In the genomic region with DNA sequence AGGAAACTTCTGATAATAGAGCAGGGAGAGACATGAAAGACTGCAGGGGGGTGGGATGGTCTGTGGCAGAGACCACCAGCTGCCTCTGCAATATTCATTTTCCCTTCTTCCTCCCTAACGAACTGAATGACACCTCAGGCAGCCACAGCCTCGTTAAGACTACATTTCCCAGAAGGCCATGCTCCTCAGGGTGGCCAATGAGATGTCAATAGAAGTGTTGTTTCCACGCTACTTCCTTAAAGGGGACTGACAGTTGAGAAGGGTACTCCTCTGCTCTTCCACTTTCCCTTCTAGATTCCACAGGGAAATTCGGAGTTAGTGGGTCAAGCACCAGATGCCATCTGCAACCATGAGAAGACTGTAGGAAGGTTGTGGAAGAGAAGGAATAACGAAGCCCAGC, we compare ENCODE assay signal across 9 cellular contexts. TPM values are rescaled to one million over a fixed set of nuclear protein-coding genes. Genes with fewer than 3 reads are reported as not detected.
DNase-seq lines count a peak whose midpoint lies in the region; ATAC-seq and TF ChIP-seq lines count a peak whose summit lies in the region.
"Had no signal": no experiment of that assay in that cellular context is flagged by ENCODE, and none has a peak within 500 bp of the region (broad histone marks: within the 10 kb centered on the region; RNA-seq: fewer than 3 reads in every experiment).

No MANE protein-coding gene starts in this region.

- H3K9me3 ChIP-seq in right lobe of liver = no peaks in the 10 kb centered on the region
- H3K9me3 ChIP-seq: neutrophil had no signal

- peak overlapping the region in 1 of 3 donors; percentile 18 for H3K4me3 ChIP-seq in right lobe of liver

- in situ Hi-C loops in T47D (cut with HindIII; ENCODE audit: low pct_unique_long_range_greater_than_20kb, low sequenced_read_pairs) = no loop called here

- DNase-seq in SIG-M5 treated with dmso at 0.1 percent for 504 hours (lab: John Stamatoyannopoulos, UW; ENCODE audit: unreplicated experiment) (peak; percentile 38), SIG-M5 (lab: John Stamatoyannopoulos, UW) (no peak), Kasumi-1 (lab: John Stamatoyannopoulos, UW) (peak; percentile 42 to 71), T47D (ENCODE audit: low read depth in 1 of 2, low spot score in 1 of 2) (peak; percentile 35 to 60), right lobe of liver (peak in 1 of 3 donors; percentile 54), SHP77 (lab: John Stamatoyannopoulos, UW) (no peak), NCI-H226 (no peak)

- H3K27ac ChIP-seq in right lobe of liver = no peak overlapping the region
- H3K27ac ChIP-seq: neutrophil had no signal

- H3K4me1 ChIP-seq in right lobe of liver = no peaks in the 10 kb centered on the region

- intact Hi-C loops in right lobe of liver (cut with DNase I) = no loop called here

- 15% methylated on average over 5 of the region's 5 CpGs for WGBS in right lobe of liver (ENCODE audit: insufficient coverage, low coverage, low lambda C conversion rate, missing lambda C conversion rate)

- no peaks in the 10 kb centered on the region for H3K36me3 ChIP-seq in right lobe of liver
- H3K36me3 ChIP-seq: neutrophil had no signal

- TF ChIP-seq CTCF in right lobe of liver (IDR thresholded peaks at IDR 0.05) = no peak

- ATAC-seq in GM21723 (IDR thresholded peaks at IDR 0.05; ENCODE audit: unreplicated experiment) (peak; percentile 99), right lobe of liver (peak; percentile 88 to 95 (median 92))

- H3K27me3 ChIP-seq in right lobe of liver = no peaks in the 10 kb centered on the region
- H3K27me3 ChIP-seq: neutrophil had no signal

- no peak for TF ChIP-seq POLR2A in right lobe of liver (IDR thresholded peaks at IDR 0.05)

RNA-seq across cellular contexts. Expression of a gene that starts 52.0 kb away (rescaled TPM):
- 10 to 100 TPM; 17.4 to 55.0 (median 33.9) TPM for total RNA-seq in right lobe of liver

Comparison
In these comparisons a context has a peak if more than half of its experiments do, and no peak if none do; other contexts are left out.
1. DNase-seq: peak in SIG-M5 treated with dmso at 0.1 percent for 504 hours (single experiment), Kasumi-1 (2 of 2) and T47D (2 of 2); none in SIG-M5 (single experiment), SHP77 (0 of 2) and NCI-H226 (single experiment).